19 cellular contexts compared by ENCODE assay signal in genomic region chr2:203861607-203862006, GRCh38. TPM values are rescaled to one million over a fixed set of nuclear protein-coding genes. Genes with fewer than 3 reads are reported as not detected.
"Had no signal": no experiment of that assay in that cellular context is flagged by ENCODE, and none has a peak within 500 bp of the region (broad histone marks: within the 10 kb centered on the region; RNA-seq: fewer than 3 reads in every experiment).

No MANE protein-coding gene starts in this region.

- H3K79me2 ChIP-seq: parathyroid adenoma had no signal

- H3K9ac ChIP-seq: parathyroid adenoma had no signal

- ATAC-seq: gastrocnemius medialis, heart left ventricle, natural killer cell had no signal

- H3K4me3 Mint-ChIP-seq: activated B cell treated with CpG ODN at 0.5 μM for 24 hours, endodermal cell, immature natural killer cell, natural killer cell had no signal

- H3K4me1 Mint-ChIP-seq: activated B cell treated with CpG ODN at 0.5 μM for 24 hours, endodermal cell had no signal

- H3K36me3 Mint-ChIP-seq: natural killer cell had no signal

- H3K27ac ChIP-seq: cardiac muscle cell, dorsolateral prefrontal cortex, gastrocnemius medialis, heart left ventricle, neutrophil, parathyroid adenoma, thyroid gland had no signal

- H3K9me3 Mint-ChIP-seq: endodermal cell; immature natural killer cell; natural killer cell; T-helper 2 cell treated with Interferon-gamma antibody and Interleukin-4, amounts not matched to agents 5 μg/mL and 100 μg/mL, for 36 hours had no signal

- H3K9me3 ChIP-seq: gastrocnemius medialis, neutrophil, thyroid gland had no signal

- H3K36me3 ChIP-seq: cardiac muscle cell, gastrocnemius medialis, heart left ventricle, neutrophil, thyroid gland had no signal

- H3K27ac Mint-ChIP-seq: activated B cell treated with CpG ODN at 0.5 μM for 24 hours; endodermal cell; immature natural killer cell; natural killer cell; T-helper 2 cell treated with Interferon-gamma antibody and Interleukin-4, amounts not matched to agents 5 μg/mL and 100 μg/mL, for 36 hours had no signal

- H2AFZ ChIP-seq: parathyroid adenoma had no signal

- DNase-seq: activated B cell treated with CpG ODN at 0.5 μM for 24 hours; activated CD4-positive, alpha-beta T cell treated with anti-CD3 and anti-CD28 coated beads, Interleukin-2, amount 50 U/mL, for 48 hours; activated CD8-positive, alpha-beta memory T cell treated with anti-CD3 and anti-CD28 coated beads, Interleukin-2, amount 50 U/mL, for 4 hours; activated effector memory CD4-positive, alpha-beta T cell treated with anti-CD3 and anti-CD28 coated beads, Interleukin-2, amount 50 U/mL, for 16 hours; dorsolateral prefrontal cortex; endodermal cell; gastrocnemius medialis; heart left ventricle; immature natural killer cell; mesendoderm; natural killer cell; stimulated activated CD4-positive, alpha-beta T cell treated with anti-CD3 and anti-CD28 coated beads, Interleukin-1b, Interleukin-23, amount 100 ng/mL, for 48 hours; thyroid gland had no signal

- H3K27me3 ChIP-seq: cardiac muscle cell, gastrocnemius medialis, heart left ventricle, thyroid gland had no signal

- H3K4me1 ChIP-seq: gastrocnemius medialis, parathyroid adenoma, thyroid gland had no signal

- H3K4me3 ChIP-seq: cardiac muscle cell, dorsolateral prefrontal cortex, gastrocnemius medialis, heart left ventricle, thyroid gland had no signal

RNA-seq across cellular contexts. Expression of gene CTLA4, which starts 6.0 kb away (rescaled TPM):
- total RNA-seq: cardiac muscle cell, endodermal cell, epithelial cell of proximal tubule, gastrocnemius medialis had no signal
- polyA plus RNA-seq: cardiac muscle cell, liver had no signal
